Comparison of ENCODE assay signal across 12 cellular contexts in the genomic region with DNA sequence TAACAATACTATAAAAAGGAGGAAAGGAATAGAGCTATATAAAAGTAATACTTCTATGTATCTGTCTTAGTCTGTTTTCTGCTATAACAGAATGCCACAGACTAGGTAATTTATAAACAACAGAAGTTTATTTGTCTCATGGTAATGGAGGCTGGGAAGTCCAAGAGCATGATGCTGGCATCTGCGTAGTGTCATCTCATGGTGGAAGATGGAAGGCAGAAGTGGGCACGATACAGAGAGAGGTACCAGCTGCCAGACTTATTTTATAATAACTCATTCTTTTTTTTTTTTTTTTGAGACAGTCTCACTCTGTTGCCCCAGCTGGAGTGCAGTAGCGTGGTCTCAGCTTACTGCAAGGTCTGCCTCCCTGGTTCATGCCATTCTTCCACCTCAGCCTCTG. TPM values are rescaled to one million over a fixed set of nuclear protein-coding genes. Genes with fewer than 3 reads are reported as not detected.
"Had no signal": no experiment of that assay in that cellular context is flagged by ENCODE, and none has a peak within 500 bp of the region (broad histone marks: within the 10 kb centered on the region; RNA-seq: fewer than 3 reads in every experiment).

No MANE protein-coding gene starts in this region.

- H3K9ac ChIP-seq: GM23248 had no signal

- H3K36me3 ChIP-seq: HAP-1 had no signal

- H3K4me2 ChIP-seq: GM23338 had no signal

- DNase-seq: GM23248, GOT3, H7, H9, HCEC 1CT, HFFc6 had no signal

- H2AFZ ChIP-seq: GM23248, GM23338 had no signal

- H3K27ac Mint-ChIP-seq: GM23338, H9, HFFc6 had no signal

- ATAC-seq: GM23338, HCT116 had no signal

- H3K4me3 Mint-ChIP-seq: GM23338, H9, HFFc6 had no signal

- H3K4me3 ChIP-seq: GM23248, GM23338, HAP-1 had no signal

- H3K27ac ChIP-seq: GM23248 had no signal

- FAIRE-seq: H1, H54 had no signal

RNA-seq across cellular contexts. Expression of a gene that starts 18.2 kb away (rescaled TPM):
- total RNA-seq: H4, H7 had no signal
